ENCODE assay signal across 10 cellular contexts in genomic region chr18:48872234-48873145, GRCh38.
DNase-seq lines count a peak whose midpoint lies in the region; ATAC-seq, FAIRE-seq and TF ChIP-seq lines count a peak whose summit lies in the region.
"Had no signal": no experiment of that assay in that cellular context is flagged by ENCODE, and none has a peak within 500 bp of the region (broad histone marks: within the 10 kb centered on the region; RNA-seq: fewer than 3 reads in every experiment).

No MANE protein-coding gene starts in this region.

- DNase-seq in NCI-H2107 treated with DMSO at 0.1 percent for 48 hours (lab: John Stamatoyannopoulos, UW; ENCODE audit: unreplicated experiment) (peak; percentile 17), NCI-H2107 (lab: John Stamatoyannopoulos, UW) (no peak), RKO (ENCODE audit: low spot score) (peak; percentile 49), endothelial cell of umbilical vein (ENCODE audit: low read depth, low spot score) (no peak), body of pancreas (no peak), endodermal cell (no peak)
- DNase-seq: NCI-H1048 had no signal

- CTCF ChIA-PET in endothelial cell of umbilical vein (lab: Charles Lee), result interaction anchor here (1.3 to 2.1 kb wide), 5 partner anchors 24 to 69 kb away, joined by 3 to 6 read pairs (median 4); no protein-coding TSS in a partner anchor

- intact Hi-C loops in endothelial cell of umbilical vein (cut with micrococcal nuclease) (loop anchor here (1.0 to 2.0 kb wide), 3 partner anchors 24 to 78 kb away; partner anchors contain the start of gene SMAD7), body of pancreas (cut with DNase I) (no loop called here)

- peaks cover 38% of the 10 kb centered on the region for H3K4me1 Mint-ChIP-seq in stimulated activated memory B cell treated with anti-CD40 and anti-IgM and Interleukin-4, amounts not matched to agents 10 μg/mL and 1 μg/mL and 100 μg/mL, for 72 hours
- peaks cover 17% of the 10 kb centered on the region for H3K4me1 Mint-ChIP-seq in endodermal cell

- H3K27me3 ChIP-seq in endothelial cell of umbilical vein (ENCODE audit: control insufficient read depth in 2 of 2, insufficient read depth in 2 of 2, low read length in 2 of 2) (no peaks in the 10 kb centered on the region), body of pancreas (no peaks in the 10 kb centered on the region), endodermal cell (ENCODE audit: control insufficient read depth, insufficient read depth, low read length, poor library complexity, severe bottlenecking) (no peaks in the 10 kb centered on the region)

- H3K27me3 Mint-ChIP-seq in stimulated activated memory B cell treated with anti-CD40 and anti-IgM and Interleukin-4, amounts not matched to agents 10 μg/mL and 1 μg/mL and 100 μg/mL, for 72 hours, result no peaks in the 10 kb centered on the region
- H3K27me3 Mint-ChIP-seq in endodermal cell (ENCODE audit: insufficient read depth), result no peaks in the 10 kb centered on the region

- H3K4me3 ChIP-seq in endothelial cell of umbilical vein (replicated peaks in 1 of 3; ENCODE audit: insufficient read depth in 1 of 3, low read depth in 1 of 3, low read length in 3 of 3), result no peak overlapping the region
- no peak overlapping the region for H3K4me3 ChIP-seq in body of pancreas
- H3K4me3 ChIP-seq in endodermal cell (ENCODE audit: low read length), result no peak overlapping the region

- H3K36me3 Mint-ChIP-seq in stimulated activated memory B cell treated with anti-CD40 and anti-IgM and Interleukin-4, amounts not matched to agents 10 μg/mL and 1 μg/mL and 100 μg/mL, for 72 hours, result no peaks in the 10 kb centered on the region
- no peaks in the 10 kb centered on the region for H3K36me3 Mint-ChIP-seq in endodermal cell (ENCODE audit: low read depth)

- H3K79me2 ChIP-seq in endothelial cell of umbilical vein (ENCODE audit: control insufficient read depth, insufficient read depth, low read length), result no peaks in the 10 kb centered on the region
- H3K79me2 ChIP-seq: parathyroid adenoma had no signal

- FAIRE-seq in endothelial cell of umbilical vein (lab: Jason Lieb, UNC), result no peak

- H2AFZ ChIP-seq in endothelial cell of umbilical vein (ENCODE audit: low read depth, low read length), result no peak overlapping the region
- H2AFZ ChIP-seq: parathyroid adenoma had no signal

- 79 to 82% methylated on average over 17 to 20 of the region's 20 CpGs for WGBS in body of pancreas, 2 donors
- WGBS in endodermal cell (ENCODE audit: insufficient coverage in 1 of 2, insufficient read length in 1 of 2), 2 experiments, result 91 to 93% methylated on average over 18 to 20 of the region's 20 CpGs

- TF ChIP-seq POLR2A in endothelial cell of umbilical vein (IDR thresholded peaks at IDR 0.05; ENCODE audit: low read depth, low read length) (no peak), body of pancreas (IDR thresholded peaks at IDR 0.05) (no peak)

- peaks cover 8% of the 10 kb centered on the region for H3K4me1 ChIP-seq in endothelial cell of umbilical vein (ENCODE audit: control insufficient read depth, extremely low read depth, insufficient read depth, low read length)
- no peaks in the 10 kb centered on the region for H3K4me1 ChIP-seq in body of pancreas
- peaks cover 15% of the 10 kb centered on the region for H3K4me1 ChIP-seq in endodermal cell (ENCODE audit: control insufficient read depth, insufficient read depth, low read length)
- H3K4me1 ChIP-seq: parathyroid adenoma had no signal

- TF ChIP-seq CTCF in endothelial cell of umbilical vein (IDR thresholded peaks at IDR 0.05; ENCODE audit: extremely low read depth in 1 of 2, insufficient read depth in 1 of 2, low read depth in 1 of 2, low read length in 2 of 2) (no peak), body of pancreas (IDR thresholded peaks at IDR 0.05) (no peak), endodermal cell (conservative IDR thresholded peaks at IDR 0.05) (no peak)

- H3K9me3 ChIP-seq in endothelial cell of umbilical vein (replicated peaks; ENCODE audit: control insufficient read depth, insufficient read depth, low read length), result no peaks in the 10 kb centered on the region
- H3K9me3 ChIP-seq in body of pancreas, result no peaks in the 10 kb centered on the region
- H3K9me3 ChIP-seq in endodermal cell (ENCODE audit: control insufficient read depth, low read length), result no peaks in the 10 kb centered on the region

- POLR2A ChIA-PET in endothelial cell of umbilical vein (lab: Charles Lee), result no interaction called here

- no peak overlapping the region for H3K4me3 Mint-ChIP-seq in stimulated activated memory B cell treated with anti-CD40 and anti-IgM and Interleukin-4, amounts not matched to agents 10 μg/mL and 1 μg/mL and 100 μg/mL, for 72 hours
- H3K4me3 Mint-ChIP-seq in endodermal cell, result no peak overlapping the region

- no TSS peak for BruUV-seq in endothelial cell of umbilical vein (replicated peaks; lab: Mats Ljungman, UMichigan)

- H3K4me2 ChIP-seq in endothelial cell of umbilical vein (ENCODE audit: insufficient read depth, low read length), result no peak overlapping the region

- H3K27ac ChIP-seq in endothelial cell of umbilical vein (ENCODE audit: insufficient read depth, low read depth, low read length) (peak overlapping the region; percentile 36), body of pancreas (peak overlapping the region in 1 of 4 donors; percentile 13), endodermal cell (ENCODE audit: low read depth, low read length) (no peak overlapping the region)
- H3K27ac ChIP-seq: parathyroid adenoma had no signal

- peak overlapping the region; percentile 50 for H3K27ac Mint-ChIP-seq in stimulated activated memory B cell treated with anti-CD40 and anti-IgM and Interleukin-4, amounts not matched to agents 10 μg/mL and 1 μg/mL and 100 μg/mL, for 72 hours
- H3K27ac Mint-ChIP-seq in endodermal cell, result no peak overlapping the region

- no peaks in the 10 kb centered on the region for H3K9me1 ChIP-seq in endothelial cell of umbilical vein (replicated peaks; ENCODE audit: control insufficient read depth, extremely low read depth, insufficient read depth, low read length)

- ATAC-seq in stimulated activated memory B cell treated with anti-CD40 and anti-IgM and Interleukin-4, amounts not matched to agents 10 μg/mL and 1 μg/mL and 100 μg/mL, for 72 hours, result no peak
- no peak for ATAC-seq in GM21737 (IDR thresholded peaks at IDR 0.05; ENCODE audit: unreplicated experiment)
- ATAC-seq in body of pancreas, result no peak

- H3K36me3 ChIP-seq in endothelial cell of umbilical vein (ENCODE audit: control insufficient read depth in 2 of 2, extremely low read depth in 1 of 2, insufficient read depth in 2 of 2, low read length in 2 of 2), result no peaks in the 10 kb centered on the region
- H3K36me3 ChIP-seq in body of pancreas (replicated peaks in 1 of 2; ENCODE audit: insufficient read depth in 1 of 2, low read depth in 2 of 2), result no peaks in the 10 kb centered on the region
- H3K36me3 ChIP-seq in endodermal cell (ENCODE audit: control insufficient read depth, insufficient read depth, low read length), result no peaks in the 10 kb centered on the region

- dilution Hi-C loops in endothelial cell of umbilical vein (cut with MboI; ENCODE audit: extremely low pct_ligation_motif_present, low sequenced_read_pairs), result no loop called here

- no peak overlapping the region for H3K9ac ChIP-seq in endothelial cell of umbilical vein (replicated peaks; ENCODE audit: extremely low read depth, insufficient read depth, low read length)
- H3K9ac ChIP-seq in endodermal cell (ENCODE audit: extremely low read depth, low read length, poor library complexity, severe bottlenecking), result no peak overlapping the region
- H3K9ac ChIP-seq: parathyroid adenoma had no signal

- H3K9me3 Mint-ChIP-seq in stimulated activated memory B cell treated with anti-CD40 and anti-IgM and Interleukin-4, amounts not matched to agents 10 μg/mL and 1 μg/mL and 100 μg/mL, for 72 hours, result no peaks in the 10 kb centered on the region
- no peaks in the 10 kb centered on the region for H3K9me3 Mint-ChIP-seq in endodermal cell

- H4K20me1 ChIP-seq in endothelial cell of umbilical vein (replicated peaks; ENCODE audit: control insufficient read depth, extremely low read depth, insufficient read depth, low read length), result no peaks in the 10 kb centered on the region

TF ChIP-seq in endothelial cell of umbilical vein, 7 proteins besides CTCF, POLR2A, EP300 and RAD21:
- TF ChIP-seq MAX (IDR thresholded peaks at IDR 0.05; ENCODE audit: insufficient read depth, insufficient read length), result no peak

Comparison
In these comparisons a context has a peak if more than half of its experiments do, and no peak if none do; other contexts are left out.
1. DNase-seq: peak in NCI-H2107 treated with DMSO at 0.1 percent for 48 hours (single experiment) and RKO (single experiment); none in NCI-H2107 (single experiment), endothelial cell of umbilical vein (single experiment), body of pancreas (0 of 4) and endodermal cell (single experiment).